9 cellular contexts compared by ENCODE assay signal in the genomic region with DNA sequence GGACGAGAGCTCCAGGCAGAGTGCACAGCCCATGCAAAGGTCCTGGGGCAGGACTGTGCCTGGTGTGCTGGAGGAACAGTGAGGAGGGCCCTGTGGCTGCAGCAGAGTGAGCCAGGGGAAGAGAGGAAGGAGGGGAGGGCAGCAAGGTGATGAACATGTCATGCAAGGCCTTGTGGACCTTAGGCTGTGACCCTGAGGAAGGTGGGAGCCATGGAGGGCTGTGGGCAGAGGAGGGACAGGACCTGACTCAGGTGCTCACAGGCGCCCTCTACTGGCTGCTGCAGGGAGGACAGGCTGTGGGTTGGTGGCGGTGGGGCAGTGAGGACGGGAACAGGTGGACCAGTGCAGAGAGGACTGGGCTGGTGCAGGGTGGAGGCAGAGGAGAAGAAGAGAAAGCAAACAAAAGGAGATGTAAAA.
A peak's percentile ranks its signal among the peaks of the same experiment; 100 is the strongest.
DNase-seq lines count a peak whose midpoint lies in the region; ATAC-seq and TF ChIP-seq lines count a peak whose summit lies in the region.
"Had no signal": no experiment of that assay in that cellular context is flagged by ENCODE, and none has a peak within 500 bp of the region (broad histone marks: within the 10 kb centered on the region; RNA-seq: fewer than 3 reads in every experiment).

No MANE protein-coding gene starts in this region.

- no peak overlapping the region for H3K4me3 ChIP-seq in epithelial cell of esophagus (ENCODE audit: low read length)
- H3K4me3 ChIP-seq: BLaER1 treated with 17β-estradiol and CSF1 and Interleukin-3, amounts not matched to agents 10 nM and 100 nM had no signal

- peak; percentile 58 for TF ChIP-seq CTCF in epithelial cell of esophagus (IDR thresholded peaks at IDR 0.05; ENCODE audit: insufficient read depth, low read depth, low read length, missing control alignments)

- ATAC-seq in GM18907 (IDR thresholded peaks at IDR 0.05; ENCODE audit: unreplicated experiment) = no peak

- peak; percentile 31 for DNase-seq in NCI-H82 (lab: John Stamatoyannopoulos, UW)
- no peak for DNase-seq in NCI-H82 treated with DMSO at 0.1 percent for 48 hours (lab: John Stamatoyannopoulos, UW; ENCODE audit: unreplicated experiment)
- peak; percentile 46 for DNase-seq in activated CD4-positive, alpha-beta T cell treated with anti-CD3 and anti-CD28 coated beads, Interleukin-2, amount 50 U/mL, for 1 hour
- no peak for DNase-seq in epithelial cell of esophagus (ENCODE audit: low read depth)
- peak; percentile 65 for DNase-seq in stimulated activated CD4-positive, alpha-beta T cell treated with anti-CD3 and anti-CD28 coated beads, Interleukin-1b, Interleukin-23, amount 100 ng/mL, for 48 hours
- no peak for DNase-seq in SIG-M5 (lab: John Stamatoyannopoulos, UW)
- no peak for DNase-seq in NCI-H128 (lab: John Stamatoyannopoulos, UW; ENCODE audit: unreplicated experiment)

Comparison
In these comparisons a context has a peak if more than half of its experiments do, and no peak if none do; other contexts are left out.
1. DNase-seq: peak in NCI-H82 (single experiment), activated CD4-positive, alpha-beta T cell treated with anti-CD3 and anti-CD28 coated beads, Interleukin-2, amount 50 U/mL, for 1 hour (single experiment) and stimulated activated CD4-positive, alpha-beta T cell treated with anti-CD3 and anti-CD28 coated beads, Interleukin-1b, Interleukin-23, amount 100 ng/mL, for 48 hours (single experiment); none in NCI-H82 treated with DMSO at 0.1 percent for 48 hours (single experiment), epithelial cell of esophagus (single experiment), SIG-M5 (single experiment) and NCI-H128 (single experiment).